1 cellular context compared by ENCODE assay signal in genomic region chr18:730120-730519, GRCh38.
TF ChIP-seq lines count a peak whose summit lies in the region.

No MANE protein-coding gene starts in this region.

TF ChIP-seq in HepG2, 621 proteins besides CTCF, POLR2A, EP300 and RAD21:
- TF ChIP-seq ZNF121 (CRISPR knock-in tag; IDR thresholded peaks at IDR 0.05) (peak; percentile 73), STAG1 (CRISPR knock-in tag; IDR thresholded peaks at IDR 0.05) (peak; percentile 29; the same call in 1 of the 2 replicates), SMC3 (IDR thresholded peaks at IDR 0.05; ENCODE audit: low read length) (peak; percentile 47; the same call in 1 of the 2 replicates)
